Comparison of ENCODE assay signal across 1 cellular context in the genomic region with DNA sequence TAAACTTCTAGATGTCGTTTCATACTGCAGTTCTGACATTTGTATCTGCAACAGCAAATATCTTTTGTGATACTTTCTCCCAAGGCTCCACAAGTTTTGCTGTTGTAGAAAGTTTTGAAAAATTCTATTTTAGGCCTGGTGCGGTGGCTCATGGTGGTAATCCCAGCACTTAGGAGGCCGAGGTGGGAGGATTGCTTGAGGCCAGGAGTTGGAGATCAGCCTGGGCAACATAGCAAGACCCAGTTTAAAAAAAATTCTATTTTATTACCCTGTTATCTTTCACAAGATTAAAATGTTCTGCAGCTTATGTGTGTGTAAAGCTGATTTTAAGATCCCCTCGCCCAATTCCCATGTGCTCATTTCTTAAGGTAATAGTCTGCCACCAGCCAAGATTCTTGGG.
TF ChIP-seq lines count a peak whose summit lies in the region.

No MANE protein-coding gene starts in this region.

TF ChIP-seq in H1, 55 proteins besides CTCF, POLR2A, EP300 and RAD21:
- TF ChIP-seq RNF2 (IDR thresholded peaks at IDR 0.05; ENCODE audit: borderline replicate concordance, low read depth, low read length, missing control alignments, poor library complexity, severe bottlenecking): no peak
- TF ChIP-seq, protein P1, sequence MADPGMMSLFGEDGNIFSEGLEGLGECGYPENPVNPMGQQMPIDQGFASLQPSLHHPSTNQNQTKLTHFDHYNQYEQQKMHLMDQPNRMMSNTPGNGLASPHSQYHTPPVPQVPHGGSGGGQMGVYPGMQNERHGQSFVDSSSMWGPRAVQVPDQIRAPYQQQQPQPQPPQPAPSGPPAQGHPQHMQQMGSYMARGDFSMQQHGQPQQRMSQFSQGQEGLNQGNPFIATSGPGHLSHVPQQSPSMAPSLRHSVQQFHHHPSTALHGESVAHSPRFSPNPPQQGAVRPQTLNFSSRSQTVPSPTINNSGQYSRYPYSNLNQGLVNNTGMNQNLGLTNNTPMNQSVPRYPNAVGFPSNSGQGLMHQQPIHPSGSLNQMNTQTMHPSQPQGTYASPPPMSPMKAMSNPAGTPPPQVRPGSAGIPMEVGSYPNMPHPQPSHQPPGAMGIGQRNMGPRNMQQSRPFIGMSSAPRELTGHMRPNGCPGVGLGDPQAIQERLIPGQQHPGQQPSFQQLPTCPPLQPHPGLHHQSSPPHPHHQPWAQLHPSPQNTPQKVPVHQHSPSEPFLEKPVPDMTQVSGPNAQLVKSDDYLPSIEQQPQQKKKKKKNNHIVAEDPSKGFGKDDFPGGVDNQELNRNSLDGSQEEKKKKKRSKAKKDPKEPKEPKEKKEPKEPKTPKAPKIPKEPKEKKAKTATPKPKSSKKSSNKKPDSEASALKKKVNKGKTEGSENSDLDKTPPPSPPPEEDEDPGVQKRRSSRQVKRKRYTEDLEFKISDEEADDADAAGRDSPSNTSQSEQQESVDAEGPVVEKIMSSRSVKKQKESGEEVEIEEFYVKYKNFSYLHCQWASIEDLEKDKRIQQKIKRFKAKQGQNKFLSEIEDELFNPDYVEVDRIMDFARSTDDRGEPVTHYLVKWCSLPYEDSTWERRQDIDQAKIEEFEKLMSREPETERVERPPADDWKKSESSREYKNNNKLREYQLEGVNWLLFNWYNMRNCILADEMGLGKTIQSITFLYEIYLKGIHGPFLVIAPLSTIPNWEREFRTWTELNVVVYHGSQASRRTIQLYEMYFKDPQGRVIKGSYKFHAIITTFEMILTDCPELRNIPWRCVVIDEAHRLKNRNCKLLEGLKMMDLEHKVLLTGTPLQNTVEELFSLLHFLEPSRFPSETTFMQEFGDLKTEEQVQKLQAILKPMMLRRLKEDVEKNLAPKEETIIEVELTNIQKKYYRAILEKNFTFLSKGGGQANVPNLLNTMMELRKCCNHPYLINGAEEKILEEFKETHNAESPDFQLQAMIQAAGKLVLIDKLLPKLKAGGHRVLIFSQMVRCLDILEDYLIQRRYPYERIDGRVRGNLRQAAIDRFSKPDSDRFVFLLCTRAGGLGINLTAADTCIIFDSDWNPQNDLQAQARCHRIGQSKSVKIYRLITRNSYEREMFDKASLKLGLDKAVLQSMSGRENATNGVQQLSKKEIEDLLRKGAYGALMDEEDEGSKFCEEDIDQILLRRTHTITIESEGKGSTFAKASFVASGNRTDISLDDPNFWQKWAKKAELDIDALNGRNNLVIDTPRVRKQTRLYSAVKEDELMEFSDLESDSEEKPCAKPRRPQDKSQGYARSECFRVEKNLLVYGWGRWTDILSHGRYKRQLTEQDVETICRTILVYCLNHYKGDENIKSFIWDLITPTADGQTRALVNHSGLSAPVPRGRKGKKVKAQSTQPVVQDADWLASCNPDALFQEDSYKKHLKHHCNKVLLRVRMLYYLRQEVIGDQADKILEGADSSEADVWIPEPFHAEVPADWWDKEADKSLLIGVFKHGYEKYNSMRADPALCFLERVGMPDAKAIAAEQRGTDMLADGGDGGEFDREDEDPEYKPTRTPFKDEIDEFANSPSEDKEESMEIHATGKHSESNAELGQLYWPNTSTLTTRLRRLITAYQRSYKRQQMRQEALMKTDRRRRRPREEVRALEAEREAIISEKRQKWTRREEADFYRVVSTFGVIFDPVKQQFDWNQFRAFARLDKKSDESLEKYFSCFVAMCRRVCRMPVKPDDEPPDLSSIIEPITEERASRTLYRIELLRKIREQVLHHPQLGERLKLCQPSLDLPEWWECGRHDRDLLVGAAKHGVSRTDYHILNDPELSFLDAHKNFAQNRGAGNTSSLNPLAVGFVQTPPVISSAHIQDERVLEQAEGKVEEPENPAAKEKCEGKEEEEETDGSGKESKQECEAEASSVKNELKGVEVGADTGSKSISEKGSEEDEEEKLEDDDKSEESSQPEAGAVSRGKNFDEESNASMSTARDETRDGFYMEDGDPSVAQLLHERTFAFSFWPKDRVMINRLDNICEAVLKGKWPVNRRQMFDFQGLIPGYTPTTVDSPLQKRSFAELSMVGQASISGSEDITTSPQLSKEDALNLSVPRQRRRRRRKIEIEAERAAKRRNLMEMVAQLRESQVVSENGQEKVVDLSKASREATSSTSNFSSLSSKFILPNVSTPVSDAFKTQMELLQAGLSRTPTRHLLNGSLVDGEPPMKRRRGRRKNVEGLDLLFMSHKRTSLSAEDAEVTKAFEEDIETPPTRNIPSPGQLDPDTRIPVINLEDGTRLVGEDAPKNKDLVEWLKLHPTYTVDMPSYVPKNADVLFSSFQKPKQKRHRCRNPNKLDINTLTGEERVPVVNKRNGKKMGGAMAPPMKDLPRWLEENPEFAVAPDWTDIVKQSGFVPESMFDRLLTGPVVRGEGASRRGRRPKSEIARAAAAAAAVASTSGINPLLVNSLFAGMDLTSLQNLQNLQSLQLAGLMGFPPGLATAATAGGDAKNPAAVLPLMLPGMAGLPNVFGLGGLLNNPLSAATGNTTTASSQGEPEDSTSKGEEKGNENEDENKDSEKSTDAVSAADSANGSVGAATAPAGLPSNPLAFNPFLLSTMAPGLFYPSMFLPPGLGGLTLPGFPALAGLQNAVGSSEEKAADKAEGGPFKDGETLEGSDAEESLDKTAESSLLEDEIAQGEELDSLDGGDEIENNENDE (IDR thresholded peaks at IDR 0.05; ENCODE audit: insufficient replicate concordance, low read length): no peak
TF ChIP-seq in H1: peak in this region for 0.
